ENCODE assay signal across 1 cellular context in the genomic region with DNA sequence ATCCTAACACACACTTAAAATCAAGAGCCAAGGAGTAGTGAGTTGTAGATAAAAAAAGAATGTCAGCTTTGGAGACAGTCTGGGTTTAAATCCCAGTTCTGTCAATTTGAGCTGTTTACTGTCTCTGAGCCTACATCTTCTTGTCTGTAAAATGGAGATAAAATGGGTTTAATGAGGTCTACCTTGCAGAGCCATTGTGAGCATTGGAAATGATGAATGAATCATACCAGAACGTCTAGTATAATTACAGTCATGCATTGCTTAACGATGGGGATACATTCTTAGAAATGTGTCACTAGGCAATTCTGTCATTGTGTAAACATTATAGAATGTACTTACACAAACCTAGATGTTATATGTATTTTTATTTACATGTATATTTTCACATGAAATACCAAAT.
TF ChIP-seq lines count a peak whose summit lies in the region.

No MANE protein-coding gene starts in this region.

TF ChIP-seq in endothelial cell of umbilical vein, 7 proteins besides CTCF, POLR2A, EP300 and RAD21:
- TF ChIP-seq MYC (IDR thresholded peaks at IDR 0.05; ENCODE audit: low read depth, low read length) (no peak), POLR2AphosphoS5 (IDR thresholded peaks at IDR 0.05; ENCODE audit: insufficient read depth, low read depth, low read length) (no peak), GATA2 (IDR thresholded peaks at IDR 0.05; ENCODE audit: insufficient read depth, insufficient read length, low read depth, low read length) (no peak), EZH2 (IDR thresholded peaks at IDR 0.05; ENCODE audit: borderline replicate concordance, low read depth, low read length, severe bottlenecking) (no peak), FOS (IDR thresholded peaks at IDR 0.05; ENCODE audit: borderline replicate concordance, insufficient read depth, low read length) (no peak), JUN (IDR thresholded peaks at IDR 0.05; ENCODE audit: borderline replicate concordance, insufficient read depth, insufficient read length, low read depth) (no peak)
- TF ChIP-seq, protein P1, sequence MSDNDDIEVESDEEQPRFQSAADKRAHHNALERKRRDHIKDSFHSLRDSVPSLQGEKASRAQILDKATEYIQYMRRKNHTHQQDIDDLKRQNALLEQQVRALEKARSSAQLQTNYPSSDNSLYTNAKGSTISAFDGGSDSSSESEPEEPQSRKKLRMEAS (IDR thresholded peaks at IDR 0.05; ENCODE audit: insufficient read depth, insufficient read length), result no peak
